Comparison of ENCODE assay signal across 9 cellular contexts in genomic region chr6:163412345-163412744, GRCh38. TPM values are rescaled to one million over a fixed set of nuclear protein-coding genes. Genes with fewer than 3 reads are reported as not detected.
DNase-seq lines count a peak whose midpoint lies in the region; ATAC-seq and TF ChIP-seq lines count a peak whose summit lies in the region.
"Had no signal": no experiment of that assay in that cellular context is flagged by ENCODE, and none has a peak within 500 bp of the region (broad histone marks: within the 10 kb centered on the region; RNA-seq: fewer than 3 reads in every experiment).

No MANE protein-coding gene starts in this region.

- no peaks in the 10 kb centered on the region for H3K27me3 Mint-ChIP-seq in chondrocyte (ENCODE audit: low read depth)
- H3K27me3 Mint-ChIP-seq in naive thymus-derived CD4-positive, alpha-beta T cell: peaks cover 0 to 17% (median 0%) of the 10 kb centered on the region in 5 donors

- H3K4me3 ChIP-seq in A673 (ENCODE audit: low read depth, low read length, poor library complexity, severe bottlenecking) (peak overlapping the region; percentile 63), HUES48 (ENCODE audit: low read depth, low read length) (peak overlapping the region; percentile 67)
- H3K4me3 ChIP-seq in naive thymus-derived CD4-positive, alpha-beta T cell (ENCODE audit: low read length): no peak overlapping the region

- H3K4me1 Mint-ChIP-seq in chondrocyte (ENCODE audit: low read depth): peaks cover 13% of the 10 kb centered on the region
- H3K4me1 Mint-ChIP-seq in naive thymus-derived CD4-positive, alpha-beta T cell: peaks cover 10 to 33% (median 25%) of the 10 kb centered on the region in 7 donors

- H3K4me3 Mint-ChIP-seq in chondrocyte (ENCODE audit: unreplicated experiment): peak overlapping the region; percentile 82
- peak overlapping the region in 9 of 10 donors; percentile 88 to 95 (median 90) for H3K4me3 Mint-ChIP-seq in naive thymus-derived CD4-positive, alpha-beta T cell

- H3K36me3 ChIP-seq in A673 (ENCODE audit: insufficient read depth, low read length, poor library complexity, severe bottlenecking) (no peaks in the 10 kb centered on the region), HUES48 (ENCODE audit: control insufficient read depth, insufficient read depth, low read length) (no peaks in the 10 kb centered on the region)
- no peaks in the 10 kb centered on the region for H3K36me3 ChIP-seq in naive thymus-derived CD4-positive, alpha-beta T cell (ENCODE audit: control insufficient read depth in 2 of 3, insufficient read depth in 3 of 3, low read length in 3 of 3)

- no peaks in the 10 kb centered on the region for H3K9me3 Mint-ChIP-seq in chondrocyte (ENCODE audit: low read depth)
- H3K9me3 Mint-ChIP-seq in naive thymus-derived CD4-positive, alpha-beta T cell: peaks cover 0 to 1% (median 0%) of the 10 kb centered on the region in 11 donors

- intact Hi-C loops in A673 (cut with micrococcal nuclease; ENCODE audit: unreplicated experiment): loop anchor here (10.0 kb wide), 1 partner anchor 228 kb away; no protein-coding TSS in a partner anchor
- intact Hi-C loops in naive thymus-derived CD4-positive, alpha-beta T cell (cut with micrococcal nuclease): loop anchor here in 1 of 2 donors (2.0 to 10.0 kb wide), 2 partner anchors 342 to 686 kb away; partner anchors contain the start of genes PACRG and PRKN
- intact Hi-C loops in head of caudate nucleus (cut with DNase I): loop anchor here (5.0 kb wide), 3 partner anchors 60 to 555 kb away; no protein-coding TSS in a partner anchor

- CTCF ChIA-PET in A673 (lab: Charles Lee): no interaction called here
- CTCF ChIA-PET in naive thymus-derived CD4-positive, alpha-beta T cell (lab: Charles Lee): interaction anchor here (0.6 to 1.0 kb wide), 2 partner anchors 8 to 46 kb away, joined by 3 to 4 read pairs; no protein-coding TSS in a partner anchor

- TF ChIP-seq CTCF in A673 (conservative IDR thresholded peaks at IDR 0.05; ENCODE audit: low read depth, low read length) (no peak), chondrocyte (IDR thresholded peaks at IDR 0.05) (no peak)

- POLR2A ChIA-PET in A673 (lab: Charles Lee; ENCODE audit: low non-redundant PET): no interaction called here
- POLR2A ChIA-PET in naive thymus-derived CD4-positive, alpha-beta T cell (lab: Charles Lee): interaction anchor here (0.6 to 1.1 kb wide), 3 partner anchors 11 to 1681 kb away, joined by 3 to 5 read pairs (median 3); no protein-coding TSS in a partner anchor

- H3K27ac ChIP-seq in A673 (ENCODE audit: low read depth, low read length, poor library complexity, severe bottlenecking): no peak overlapping the region
- H3K27ac ChIP-seq in HUES48 (ENCODE audit: low read depth, low read length): no peak overlapping the region
- peak overlapping the region; percentile 88 for H3K27ac ChIP-seq in naive thymus-derived CD4-positive, alpha-beta T cell (ENCODE audit: low read depth, low read length)

- no peak for DNase-seq in A673 (ENCODE audit: low spot score)
- DNase-seq in chondrocyte (ENCODE audit: low spot score): no peak
- DNase-seq in naive thymus-derived CD4-positive, alpha-beta T cell: no peak
- no peak for DNase-seq in head of caudate nucleus
- DNase-seq in NCI-H2227 (lab: John Stamatoyannopoulos, UW; ENCODE audit: unreplicated experiment): no peak
- DNase-seq: foreskin keratinocyte had no signal

- no peak overlapping the region for H3K9ac ChIP-seq in HUES48 (ENCODE audit: low read depth, low read length)

- H3K36me3 Mint-ChIP-seq in chondrocyte (ENCODE audit: low read depth): peaks cover 3% of the 10 kb centered on the region
- H3K36me3 Mint-ChIP-seq in naive thymus-derived CD4-positive, alpha-beta T cell: peaks cover 0 to 5% (median 0%) of the 10 kb centered on the region in 5 donors

- ATAC-seq in naive thymus-derived CD4-positive, alpha-beta T cell: no peak
- ATAC-seq in HG03571 (IDR thresholded peaks at IDR 0.05; ENCODE audit: unreplicated experiment) (no peak), GM19467 (IDR thresholded peaks at IDR 0.05; ENCODE audit: unreplicated experiment) (no peak)
- ATAC-seq: foreskin keratinocyte had no signal

- H3K27me3 ChIP-seq in A673 (replicated peaks; ENCODE audit: insufficient read depth, low read depth, low read length, poor library complexity) (no peaks in the 10 kb centered on the region), HUES48 (ENCODE audit: control insufficient read depth, insufficient read depth, low read length) (no peaks in the 10 kb centered on the region)
- no peaks in the 10 kb centered on the region for H3K27me3 ChIP-seq in naive thymus-derived CD4-positive, alpha-beta T cell (ENCODE audit: control insufficient read depth in 2 of 2, insufficient read depth in 2 of 2, low read length in 2 of 2)
- H3K27me3 ChIP-seq: foreskin keratinocyte had no signal

- no TSS peak for BruUV-seq in A673 (replicated peaks; lab: Mats Ljungman, UMichigan)

- H3K9me3 ChIP-seq in A673 (ENCODE audit: low read depth, low read length, poor library complexity, severe bottlenecking): no peaks in the 10 kb centered on the region
- no peaks in the 10 kb centered on the region for H3K9me3 ChIP-seq in HUES48 (ENCODE audit: control insufficient read depth, insufficient read depth, low read length)
- H3K9me3 ChIP-seq in naive thymus-derived CD4-positive, alpha-beta T cell (ENCODE audit: control insufficient read depth in 2 of 3, low read length in 3 of 3): no peaks in the 10 kb centered on the region

- H3K4me1 ChIP-seq in A673 (ENCODE audit: insufficient read depth, low read length, poor library complexity, severe bottlenecking) (peaks cover 12% of the 10 kb centered on the region), HUES48 (ENCODE audit: control insufficient read depth, insufficient read depth, low read length) (peaks cover 12% of the 10 kb centered on the region)
- H3K4me1 ChIP-seq in naive thymus-derived CD4-positive, alpha-beta T cell (ENCODE audit: control insufficient read depth in 2 of 2, insufficient read depth in 2 of 2, low read length in 2 of 2): peaks cover 5 to 14% of the 10 kb centered on the region in 2 donors

- peak overlapping the region; percentile 97 for H3K27ac Mint-ChIP-seq in chondrocyte (ENCODE audit: unreplicated experiment)
- peak overlapping the region in 8 of 9 donors; percentile 67 to 96 (median 90) for H3K27ac Mint-ChIP-seq in naive thymus-derived CD4-positive, alpha-beta T cell

RNA-seq across cellular contexts. Expression of gene QKI, which starts 2.2 kb away (rescaled TPM):
- total RNA-seq in A673 (2021) (128 and 131 TPM in 2 replicates), chondrocyte (189 to 266 TPM (median 195 TPM) in 3 replicates)
- total RNA-seq in naive thymus-derived CD4-positive, alpha-beta T cell: 100 to 1,000 TPM in 1 of 5 experiments, 10 to 100 TPM in 4; 70.1 to 147 (median 72.8) TPM
- 10 to 100 TPM; 15.0 to 20.8 TPM for polyA plus RNA-seq in naive thymus-derived CD4-positive, alpha-beta T cell
